Comparison of ENCODE assay signal across 8 cellular contexts in the genomic region with DNA sequence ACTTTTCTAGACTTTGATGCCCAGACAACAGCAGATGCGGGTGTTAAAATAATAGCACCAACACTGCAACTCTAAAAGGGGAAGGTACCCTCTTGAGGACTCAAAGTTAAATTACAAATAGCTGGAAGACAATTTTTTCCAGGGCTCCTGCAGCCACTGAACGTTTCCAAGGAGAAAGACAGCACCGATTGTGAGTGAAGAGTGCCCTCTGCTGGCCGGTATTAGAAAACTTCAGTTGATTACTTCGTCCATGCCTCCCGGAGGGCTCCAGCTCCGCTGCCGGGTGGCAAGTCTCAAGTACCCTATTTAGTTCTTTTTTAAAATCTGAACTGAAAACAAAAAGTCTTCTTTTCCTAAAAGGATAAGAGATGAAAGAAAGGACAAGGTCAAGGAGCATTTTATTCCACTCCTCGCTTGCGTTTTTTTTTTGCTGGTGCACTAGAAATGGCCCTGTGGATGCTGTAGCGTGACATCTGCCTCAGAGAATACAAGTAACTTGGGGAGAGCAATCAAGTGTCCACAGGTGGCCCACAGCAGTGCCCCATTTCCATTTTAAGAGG.
DNase-seq lines count a peak whose midpoint lies in the region; TF ChIP-seq lines count a peak whose summit lies in the region.

No MANE protein-coding gene starts in this region.

- WGBS in lower leg skin, 2 donors: 9 to 20% methylated on average over 11 of the region's 11 CpGs

- H3K36me3 ChIP-seq in HEK293 (ENCODE audit: control insufficient read depth in 2 of 2, insufficient read depth in 1 of 2, low read length in 2 of 2): no peaks in the 10 kb centered on the region
- H3K36me3 ChIP-seq in MG63: no peaks in the 10 kb centered on the region

- CTCF ChIA-PET in HEK293 (lab: Yijun Ruan, JAX): interaction anchor here (0.6 to 6.3 kb wide), 33 partner anchors 8 to 649 kb away, joined by 3 to 97 read pairs (median 4); a partner anchor contains a TSS

- H3K4me3 ChIP-seq in HEK293 (ENCODE audit: low read depth, low read length): no peak overlapping the region
- H3K4me3 ChIP-seq in lower leg skin (ENCODE audit: low read depth, poor library complexity, severe bottlenecking): no peak overlapping the region
- no peak overlapping the region for H3K4me3 ChIP-seq in MG63

- no peaks in the 10 kb centered on the region for H3K27me3 ChIP-seq in MG63

- H3K4me1 ChIP-seq in HEK293 (ENCODE audit: control insufficient read depth, insufficient read depth, low read length): no peaks in the 10 kb centered on the region

- intact Hi-C loops in lower leg skin (cut with DNase I; ENCODE audit: low total_unique reads): loop anchor here (10.0 kb wide), 1 partner anchor 184 kb away; a partner anchor contains a TSS

- POLR2A ChIA-PET in HEK293 (lab: Yijun Ruan, JAX): interaction anchor here (0.9 kb wide), 1 partner anchor 286 kb away, joined by 4 read pairs; no protein-coding TSS in a partner anchor

- H3K9me3 ChIP-seq in HEK293 (ENCODE audit: control insufficient read depth, insufficient read depth, low read depth, low read length) (no peaks in the 10 kb centered on the region), MG63 (no peaks in the 10 kb centered on the region)

- no peak overlapping the region for H3K27ac ChIP-seq in HEK293 (ENCODE audit: extremely low read depth, low read depth, low read length)

- TF ChIP-seq CTCF in HEK293 (tag by site-specific recombination; IDR thresholded peaks at IDR 0.05) (peak; percentile 75), lower leg skin (IDR thresholded peaks at IDR 0.05) (peak in 1 of 3 donors; percentile 74)

- DNase-seq in Ammon's horn (ENCODE audit: low spot score) (peak; percentile 94), NCI-H526 treated with DMSO at 0.1 percent for 48 hours (lab: John Stamatoyannopoulos, UW) (peak; percentile 49), dermis blood vessel endothelial cell (peak; percentile 93), lower leg skin (ENCODE audit: low spot score in 2 of 2) (peak; percentile 82 to 95), MG63 (no peak)
- peak; percentile 70 for DNase-seq in activated CD4-positive, alpha-beta T cell treated with anti-CD3 and anti-CD28 coated beads, Interleukin-2, amount 50 U/mL, for 1 hour
- peak; percentile 28 to 64 (median 44) for DNase-seq in stimulated activated CD4-positive, alpha-beta T cell treated with anti-CD3 and anti-CD28 coated beads, TNF-alpha, amount 100 ng/mL, for 4 hours (ENCODE audit: low read depth in 3 of 3)

- no peak for TF ChIP-seq POLR2A in lower leg skin (IDR thresholded peaks at IDR 0.05)

TF ChIP-seq in HEK293, 187 proteins besides CTCF, POLR2A, EP300 and RAD21:
- TF ChIP-seq, protein P1, sequence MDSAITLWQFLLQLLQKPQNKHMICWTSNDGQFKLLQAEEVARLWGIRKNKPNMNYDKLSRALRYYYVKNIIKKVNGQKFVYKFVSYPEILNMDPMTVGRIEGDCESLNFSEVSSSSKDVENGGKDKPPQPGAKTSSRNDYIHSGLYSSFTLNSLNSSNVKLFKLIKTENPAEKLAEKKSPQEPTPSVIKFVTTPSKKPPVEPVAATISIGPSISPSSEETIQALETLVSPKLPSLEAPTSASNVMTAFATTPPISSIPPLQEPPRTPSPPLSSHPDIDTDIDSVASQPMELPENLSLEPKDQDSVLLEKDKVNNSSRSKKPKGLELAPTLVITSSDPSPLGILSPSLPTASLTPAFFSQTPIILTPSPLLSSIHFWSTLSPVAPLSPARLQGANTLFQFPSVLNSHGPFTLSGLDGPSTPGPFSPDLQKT (IDR thresholded peaks at IDR 0.05; ENCODE audit: borderline replicate concordance, low read depth, low read length): no peak
- TF ChIP-seq ZNF140 (tag by site-specific recombination; IDR thresholded peaks at IDR 0.05) (no peak), WT1 (tag by site-specific recombination; IDR thresholded peaks at IDR 0.05) (no peak), IKZF3 (tag by site-specific recombination; IDR thresholded peaks at IDR 0.05) (peak; percentile 76), ZFP3 (tag by site-specific recombination; IDR thresholded peaks at IDR 0.05; ENCODE audit: low read depth) (0 out of 2 replicates have a peak, but pooled peaks have one; percentile 48), ZNF335 (tag by site-specific recombination; conservative IDR thresholded peaks at IDR 0.05) (0 out of 2 replicates have a peak, but pooled peaks have one; percentile 34), ZNF2 (tag by site-specific recombination; IDR thresholded peaks at IDR 0.05) (0 out of 2 replicates have a peak, but pooled peaks have one; percentile 21), ZNF654 (tag by site-specific recombination; IDR thresholded peaks at IDR 0.05; ENCODE audit: low read depth) (peak; percentile 85), ZNF660 (tag by site-specific recombination; IDR thresholded peaks at IDR 0.05) (peak; percentile 80; the same call in 1 of the 2 replicates)
- TF ChIP-seq, protein P2, sequence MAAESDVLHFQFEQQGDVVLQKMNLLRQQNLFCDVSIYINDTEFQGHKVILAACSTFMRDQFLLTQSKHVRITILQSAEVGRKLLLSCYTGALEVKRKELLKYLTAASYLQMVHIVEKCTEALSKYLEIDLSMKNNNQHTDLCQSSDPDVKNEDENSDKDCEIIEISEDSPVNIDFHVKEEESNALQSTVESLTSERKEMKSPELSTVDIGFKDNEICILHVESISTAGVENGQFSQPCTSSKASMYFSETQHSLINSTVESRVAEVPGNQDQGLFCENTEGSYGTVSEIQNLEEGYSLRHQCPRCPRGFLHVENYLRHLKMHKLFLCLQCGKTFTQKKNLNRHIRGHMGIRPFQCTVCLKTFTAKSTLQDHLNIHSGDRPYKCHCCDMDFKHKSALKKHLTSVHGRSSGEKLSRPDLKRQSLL (tag by site-specific recombination; IDR thresholded peaks at IDR 0.05): peak; percentile 54; the same call in 1 of the 2 replicates
